In genomic region chr3:55654123-55654787, GRCh38 we compare ENCODE assay signal across 13 cellular contexts.
A peak's percentile ranks its signal among the peaks of the same experiment; 100 is the strongest.
DNase-seq lines count a peak whose midpoint lies in the region; ATAC-seq, FAIRE-seq and TF ChIP-seq lines count a peak whose summit lies in the region.
"Had no signal": no experiment of that assay in that cellular context is flagged by ENCODE, and none has a peak within 500 bp of the region (broad histone marks: within the 10 kb centered on the region; RNA-seq: fewer than 3 reads in every experiment).

No MANE protein-coding gene starts in this region.

- intact Hi-C loops in sigmoid colon (cut with DNase I): no loop called here

- ATAC-seq in HG02642 (IDR thresholded peaks at IDR 0.05; ENCODE audit: poor library complexity, unreplicated experiment): peak; percentile 88
- ATAC-seq in HG03520 (IDR thresholded peaks at IDR 0.05; ENCODE audit: unreplicated experiment): peak; percentile 80

- TF ChIP-seq CTCF in GM10248 (IDR thresholded peaks at IDR 0.05; ENCODE audit: control extremely low read depth, extremely low read depth, low read depth, missing control alignments) (no peak), sigmoid colon (IDR thresholded peaks at IDR 0.05) (no peak)

- POLR2A ChIA-PET in GM10248 (lab: Yijun Ruan, JAX): no interaction called here

- peak; percentile 95 for FAIRE-seq in GM19239 (lab: Jason Lieb, UNC)
- no peak for FAIRE-seq in H54 (lab: Jason Lieb, UNC)
- FAIRE-seq: endometrium had no signal

- no peaks in the 10 kb centered on the region for H3K36me3 ChIP-seq in sigmoid colon
- H3K36me3 ChIP-seq: BE2C, thoracic aorta had no signal

- no peak for TF ChIP-seq EP300 in sigmoid colon (IDR thresholded peaks at IDR 0.05)

- TF ChIP-seq POLR2A in sigmoid colon (IDR thresholded peaks at IDR 0.05) (no peak), H54 (IDR thresholded peaks at IDR 0.05; ENCODE audit: low read depth, low read length) (no peak)

- CTCF ChIA-PET in GM10248 (lab: Yijun Ruan, JAX): interaction anchor here (1.2 kb wide), 1 partner anchor 8 kb away, joined by 5 read pairs; no protein-coding TSS in a partner anchor

- no peaks in the 10 kb centered on the region for H3K9me3 ChIP-seq in sigmoid colon
- H3K9me3 ChIP-seq: BE2C, thoracic aorta had no signal

- H3K27ac ChIP-seq in sigmoid colon: no peak overlapping the region
- H3K27ac ChIP-seq: thoracic aorta had no signal

- peak; percentile 44 for DNase-seq in GM10248 (ENCODE audit: extremely low spot score)
- peak; percentile 27 for DNase-seq in GM19239 (ENCODE audit: insufficient read length, low spot score)
- DNase-seq in sigmoid colon: no peak
- no peak for DNase-seq in SW480 (ENCODE audit: low spot score)
- DNase-seq in H54 (ENCODE audit: insufficient read length, low spot score): no peak
- no peak for DNase-seq in activated CD4-positive, CD25-positive, alpha-beta regulatory T cell treated with anti-CD3 and anti-CD28 coated beads, Interleukin-2, amount 50 U/mL, for 72 hours
- DNase-seq: BE2C; immature natural killer cell; stimulated activated CD4-positive, alpha-beta T cell treated with anti-CD3 and anti-CD28 coated beads, Interleukin-4, amount 100 ng/mL, for 1 hour had no signal

- no peaks in the 10 kb centered on the region for H3K27me3 ChIP-seq in sigmoid colon
- H3K27me3 ChIP-seq: BE2C had no signal

- no peaks in the 10 kb centered on the region for H3K4me1 ChIP-seq in sigmoid colon
- H3K4me1 ChIP-seq: BE2C had no signal

- no peak overlapping the region for H3K4me3 ChIP-seq in sigmoid colon
- H3K4me3 ChIP-seq: thoracic aorta had no signal

- WGBS in sigmoid colon, 2 donors: 73 to 84% methylated on average over 7 of the region's 7 CpGs

Comparison
In these comparisons a context has a peak if more than half of its experiments do, and no peak if none do; other contexts are left out.
1. DNase-seq: peak in GM10248 (single experiment) and GM19239 (single experiment); none in sigmoid colon (single experiment), SW480 (single experiment), H54 (single experiment) and activated CD4-positive, CD25-positive, alpha-beta regulatory T cell treated with anti-CD3 and anti-CD28 coated beads, Interleukin-2, amount 50 U/mL, for 72 hours (single experiment).